In the genomic region with DNA sequence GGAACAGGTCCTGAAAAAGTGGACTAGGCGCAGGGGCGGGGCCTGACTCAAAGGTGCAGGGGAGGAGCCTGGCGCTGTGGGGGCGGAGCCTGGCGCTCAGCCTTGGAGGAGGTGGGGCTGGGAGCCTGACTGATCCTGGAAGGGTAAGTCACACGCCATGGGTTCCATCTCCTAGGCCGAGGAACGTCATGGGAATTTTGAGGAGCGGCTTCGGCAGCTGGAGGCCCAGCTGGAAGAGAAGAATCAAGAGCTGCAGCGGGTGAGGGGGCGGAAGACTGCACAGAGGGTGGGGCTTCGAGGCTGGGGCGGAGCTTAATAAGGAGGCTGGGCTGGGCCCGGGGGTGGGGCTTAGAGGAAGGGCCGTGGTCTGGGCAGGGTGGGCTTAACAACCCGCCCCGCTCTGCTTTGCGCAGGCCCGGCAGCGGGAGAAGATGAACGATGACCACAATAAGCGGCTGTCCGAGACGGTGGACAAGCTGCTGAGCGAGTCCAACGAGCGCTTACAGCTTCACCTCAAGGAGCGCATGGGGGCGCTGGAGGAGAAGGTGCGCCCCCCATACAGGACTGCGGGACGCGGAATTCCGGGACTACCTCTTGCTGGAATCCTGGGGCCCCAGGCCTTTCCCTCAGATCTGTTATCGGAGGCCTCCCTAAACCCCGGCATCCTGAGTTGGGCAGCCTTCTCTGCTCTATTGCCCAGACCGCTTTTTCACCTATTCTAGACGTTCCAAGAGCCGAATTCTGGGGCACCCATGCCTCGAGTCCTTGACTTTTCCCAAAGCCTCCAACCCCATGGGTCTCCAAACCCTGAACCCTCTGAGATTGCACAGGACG, we compare ENCODE assay signal across 8 cellular contexts. TPM values are rescaled to one million over a fixed set of nuclear protein-coding genes. Genes with fewer than 3 reads are reported as not detected.
A peak's percentile ranks its signal among the peaks of the same experiment; 100 is the strongest.
DNase-seq lines count a peak whose midpoint lies in the region; ATAC-seq and TF ChIP-seq lines count a peak whose summit lies in the region.

No MANE protein-coding gene starts in this region.

- H3K4me2 ChIP-seq in osteoblast (ENCODE audit: insufficient read depth, low read length) = no peak overlapping the region

- ATAC-seq in esophagus mucosa (peak; percentile 57), HG02610 (IDR thresholded peaks at IDR 0.05; ENCODE audit: unreplicated experiment) (no peak)

- H3K4me1 ChIP-seq in osteoblast (ENCODE audit: insufficient read depth, low read length) = no peaks in the 10 kb centered on the region

- H3K79me2 ChIP-seq in osteoblast (ENCODE audit: insufficient read depth, low read length) = no peaks in the 10 kb centered on the region

- no peaks in the 10 kb centered on the region for H4K20me1 ChIP-seq in osteoblast (ENCODE audit: insufficient read depth, low read length)

- H3K27ac ChIP-seq in osteoblast (ENCODE audit: low read depth, low read length) (no peak overlapping the region), WERI-Rb-1 (no peak overlapping the region)

- no peaks in the 10 kb centered on the region for H3K36me3 ChIP-seq in osteoblast (ENCODE audit: insufficient read depth, low read length)
- H3K36me3 ChIP-seq in WERI-Rb-1 = peaks cover 57% of the 10 kb centered on the region

- no peaks in the 10 kb centered on the region for H3K9me3 ChIP-seq in osteoblast (ENCODE audit: low read depth, low read length)
- no peaks in the 10 kb centered on the region for H3K9me3 ChIP-seq in WERI-Rb-1 (ENCODE audit: severe bottlenecking)

- H2AFZ ChIP-seq in osteoblast (ENCODE audit: low read length) = no peak overlapping the region

- H3K27me3 ChIP-seq in osteoblast (ENCODE audit: insufficient read depth, low read length) (no peaks in the 10 kb centered on the region), WERI-Rb-1 (ENCODE audit: insufficient read depth, low read depth, severe bottlenecking) (no peaks in the 10 kb centered on the region)

- TF ChIP-seq CTCF in osteoblast (IDR thresholded peaks at IDR 0.05; ENCODE audit: extremely low read depth, low read depth, low read length) = no peak
- TF ChIP-seq CTCF in WERI-Rb-1 (IDR thresholded peaks at IDR 0.05; ENCODE audit: low read depth, low read length) = no peak

- peak overlapping the region; percentile 10 for H3K4me3 ChIP-seq in osteoblast (ENCODE audit: insufficient read depth, low read length)
- H3K4me3 ChIP-seq in WERI-Rb-1 (ENCODE audit: low read depth, low read length) = no peak overlapping the region

- DNase-seq in CD1c-positive myeloid dendritic cell (ENCODE audit: extremely low spot score) (peak; percentile 53), osteoblast (ENCODE audit: insufficient read length, low spot score, missing footprints) (peak; percentile 92), NCI-H128 (lab: John Stamatoyannopoulos, UW; ENCODE audit: unreplicated experiment) (no peak), WERI-Rb-1 (no peak), D341Med (ENCODE audit: low spot score) (no peak)
- peak; percentile 52 for DNase-seq in activated CD4-positive, CD25-positive, alpha-beta regulatory T cell treated with anti-CD3 and anti-CD28 coated beads, Interleukin-2, amount 50 U/mL, for 72 hours

RNA-seq across cellular contexts. Expression of a gene that starts 14.5 kb away (rescaled TPM):
- total RNA-seq in esophagus mucosa = 9.2 TPM
- total RNA-seq in osteoblast = 1.1 and 1.2 TPM in 2 replicates

RNA-seq across cellular contexts. Expression of a gene that starts 14.9 kb away (rescaled TPM):
- total RNA-seq in esophagus mucosa = 1.3 TPM
- total RNA-seq in osteoblast = 0.36 TPM in 1 of 2 replicates, not detected in the other

RNA-seq across cellular contexts. Expression of a gene that starts 19.7 kb away (rescaled TPM):
- total RNA-seq in esophagus mucosa = 11.7 TPM
- total RNA-seq in osteoblast = 5.6 and 6.2 TPM in 2 replicates

RNA-seq across cellular contexts. Expression of a gene that starts 21.4 kb away (rescaled TPM):
- total RNA-seq in esophagus mucosa = 0.24 TPM
- not detected in 2 replicates for total RNA-seq in osteoblast

RNA-seq across cellular contexts. Expression of a gene that starts 23.8 kb away (rescaled TPM):
- total RNA-seq in esophagus mucosa = 12.1 TPM
- 15.9 and 20.6 TPM in 2 replicates for total RNA-seq in osteoblast

Comparison
In these comparisons a context has a peak if more than half of its experiments do, and no peak if none do; other contexts are left out.
1. DNase-seq: peak in CD1c-positive myeloid dendritic cell (single experiment), activated CD4-positive, CD25-positive, alpha-beta regulatory T cell treated with anti-CD3 and anti-CD28 coated beads, Interleukin-2, amount 50 U/mL, for 72 hours (single experiment) and osteoblast (single experiment); none in NCI-H128 (single experiment), WERI-Rb-1 (single experiment) and D341Med (single experiment).